Comparison of ENCODE assay signal across 1 cellular context in genomic region chr3:99753268-99753975, GRCh38.
TF ChIP-seq lines count a peak whose summit lies in the region.

No MANE protein-coding gene starts in this region.

TF ChIP-seq in H1, 55 proteins besides CTCF, POLR2A, EP300 and RAD21:
- TF ChIP-seq SUZ12 (IDR thresholded peaks at IDR 0.05; ENCODE audit: low read length), result no peak
- no peak for TF ChIP-seq ZNF274 (IDR thresholded peaks at IDR 0.05; ENCODE audit: borderline replicate concordance, extremely low read depth, low read length)
- TF ChIP-seq SIX5 (IDR thresholded peaks at IDR 0.05; ENCODE audit: low read depth, low read length), result no peak
- TF ChIP-seq CTBP2 (IDR thresholded peaks at IDR 0.05; ENCODE audit: borderline replicate concordance, insufficient read depth, insufficient read length, low read length), result no peak
- TF ChIP-seq, protein P1, sequence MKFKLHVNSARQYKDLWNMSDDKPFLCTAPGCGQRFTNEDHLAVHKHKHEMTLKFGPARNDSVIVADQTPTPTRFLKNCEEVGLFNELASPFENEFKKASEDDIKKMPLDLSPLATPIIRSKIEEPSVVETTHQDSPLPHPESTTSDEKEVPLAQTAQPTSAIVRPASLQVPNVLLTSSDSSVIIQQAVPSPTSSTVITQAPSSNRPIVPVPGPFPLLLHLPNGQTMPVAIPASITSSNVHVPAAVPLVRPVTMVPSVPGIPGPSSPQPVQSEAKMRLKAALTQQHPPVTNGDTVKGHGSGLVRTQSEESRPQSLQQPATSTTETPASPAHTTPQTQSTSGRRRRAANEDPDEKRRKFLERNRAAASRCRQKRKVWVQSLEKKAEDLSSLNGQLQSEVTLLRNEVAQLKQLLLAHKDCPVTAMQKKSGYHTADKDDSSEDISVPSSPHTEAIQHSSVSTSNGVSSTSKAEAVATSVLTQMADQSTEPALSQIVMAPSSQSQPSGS (IDR thresholded peaks at IDR 0.05; ENCODE audit: low read length), result no peak
